Comparison of ENCODE assay signal across 14 cellular contexts in genomic region chrX:117989512-117989911, GRCh38.
"Had no signal": no experiment of that assay in that cellular context is flagged by ENCODE, and none has a peak within 500 bp of the region (broad histone marks: within the 10 kb centered on the region; RNA-seq: fewer than 3 reads in every experiment).

No MANE protein-coding gene starts in this region.

- H3K36me3 ChIP-seq: adrenal gland, heart left ventricle, lower lobe of right lung had no signal

- H3K36me3 Mint-ChIP-seq: activated naive CD4-positive, alpha-beta T cell treated with anti-CD3 and anti-CD28 coated beads, Interleukin-2, amount 10 ng/mL, durations not matched to agents 7 days and 5 days had no signal

- DNase-seq: activated naive CD4-positive, alpha-beta T cell treated with anti-CD3 and anti-CD28 coated beads, Interleukin-2, amount 10 ng/mL, durations not matched to agents 7 days and 5 days; adrenal gland; effector memory CD8-positive, alpha-beta T cell; heart left ventricle; kidney; lower lobe of right lung; midbrain; right cardiac atrium; small intestine had no signal

- ATAC-seq: activated CD4-positive, CD25-positive, alpha-beta regulatory T cell treated with anti-CD3 and anti-CD28 coated beads, Interleukin-2, amount 50 U/mL, for 24 hours; effector memory CD8-positive, alpha-beta T cell; heart left ventricle; lower lobe of right lung; right cardiac atrium had no signal

- H3K27ac ChIP-seq: adrenal gland, heart left ventricle, lower lobe of right lung had no signal

- H3K9me3 Mint-ChIP-seq: activated naive CD4-positive, alpha-beta T cell treated with anti-CD3 and anti-CD28 coated beads, Interleukin-2, amount 10 ng/mL, durations not matched to agents 7 days and 5 days; activated T-helper 2 cell treated with anti-CD3 and anti-CD28 coated beads, Interferon-gamma antibody, Interleukin-2, Interleukin-4, amounts not matched to agents 10 μg/mL and 5 μg/mL and 100 μg/mL, durations not matched to agents 14 hours and 24 hours and 36 hours; dendritic cell treated with granulocyte-macrophage colony-stimulating factor and Interleukin-4, amounts not matched to agents 40 ng/mL and 50 ng/mL, for 4 days; T-helper 2 cell treated with Interferon-gamma antibody and Interleukin-4, amounts not matched to agents 5 μg/mL and 100 μg/mL, for 36 hours had no signal

- H3K4me3 Mint-ChIP-seq: activated naive CD4-positive, alpha-beta T cell treated with anti-CD3 and anti-CD28 coated beads, Interleukin-2, amount 10 ng/mL, durations not matched to agents 7 days and 5 days; central memory CD8-positive, alpha-beta T cell; dendritic cell treated with granulocyte-macrophage colony-stimulating factor and Interleukin-4, amounts not matched to agents 40 ng/mL and 50 ng/mL, for 4 days; effector memory CD8-positive, alpha-beta T cell; T-helper 2 cell treated with Interferon-gamma antibody and Interleukin-4, amounts not matched to agents 5 μg/mL and 100 μg/mL, for 36 hours had no signal

- H3K9me3 ChIP-seq: adrenal gland, heart left ventricle, lower lobe of right lung had no signal

- FAIRE-seq: kidney, small intestine had no signal

- H3K27me3 ChIP-seq: adrenal gland, heart left ventricle had no signal

- H3K4me1 Mint-ChIP-seq: activated naive CD4-positive, alpha-beta T cell treated with anti-CD3 and anti-CD28 coated beads, Interleukin-2, amount 10 ng/mL, durations not matched to agents 7 days and 5 days; central memory CD8-positive, alpha-beta T cell had no signal

- H3K4me3 ChIP-seq: adrenal gland, heart left ventricle, lower lobe of right lung had no signal

- H3K4me1 ChIP-seq: adrenal gland, lower lobe of right lung had no signal

- H3K27ac Mint-ChIP-seq: activated naive CD4-positive, alpha-beta T cell treated with anti-CD3 and anti-CD28 coated beads, Interleukin-2, amount 10 ng/mL, durations not matched to agents 7 days and 5 days; activated T-helper 2 cell treated with anti-CD3 and anti-CD28 coated beads, Interferon-gamma antibody, Interleukin-2, Interleukin-4, amounts not matched to agents 10 μg/mL and 5 μg/mL and 100 μg/mL, durations not matched to agents 14 hours and 24 hours and 36 hours; dendritic cell treated with granulocyte-macrophage colony-stimulating factor and Interleukin-4, amounts not matched to agents 40 ng/mL and 50 ng/mL, for 4 days; effector memory CD8-positive, alpha-beta T cell; T-helper 2 cell treated with Interferon-gamma antibody and Interleukin-4, amounts not matched to agents 5 μg/mL and 100 μg/mL, for 36 hours had no signal

- H3K27me3 Mint-ChIP-seq: activated naive CD4-positive, alpha-beta T cell treated with anti-CD3 and anti-CD28 coated beads, Interleukin-2, amount 10 ng/mL, durations not matched to agents 7 days and 5 days; central memory CD8-positive, alpha-beta T cell; dendritic cell treated with granulocyte-macrophage colony-stimulating factor and Interleukin-4, amounts not matched to agents 40 ng/mL and 50 ng/mL, for 4 days; effector memory CD8-positive, alpha-beta T cell had no signal
